13 cellular contexts compared by ENCODE assay signal in the genomic region with DNA sequence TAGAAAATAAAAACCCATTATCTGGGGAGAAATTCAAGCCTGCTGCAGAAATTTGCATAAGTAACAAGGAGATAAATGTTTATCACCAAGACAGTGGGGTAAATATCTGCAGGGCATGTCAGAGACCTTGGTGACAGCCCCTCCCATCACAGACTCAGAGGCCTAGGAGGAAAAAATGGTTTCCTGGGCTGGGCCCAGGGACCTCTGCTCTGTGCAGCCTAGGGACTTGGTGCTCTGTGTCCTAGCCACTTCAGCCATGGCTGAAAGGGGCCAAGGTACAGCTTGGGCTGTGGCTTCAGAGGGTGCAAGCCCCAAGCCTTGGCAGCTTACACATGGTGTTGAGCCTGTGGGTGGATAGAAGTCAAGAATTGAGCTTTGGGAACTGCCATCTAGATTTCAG. TPM values are rescaled to one million over a fixed set of nuclear protein-coding genes. Genes with fewer than 3 reads are reported as not detected.
"Had no signal": no experiment of that assay in that cellular context is flagged by ENCODE, and none has a peak within 500 bp of the region (broad histone marks: within the 10 kb centered on the region; RNA-seq: fewer than 3 reads in every experiment).

No MANE protein-coding gene starts in this region.

RNA-seq across cellular contexts. Expression of a gene that starts 3.9 kb away (rescaled TPM):
- total RNA-seq: activated B cell treated with CpG ODN at 0.5 μM for 24 hours; activated CD4-positive, alpha-beta memory T cell treated with anti-CD3 and anti-CD28 coated beads for 36 hours; activated CD4-positive, alpha-beta T cell treated with anti-CD3 and anti-CD28 coated beads, Interleukin-2, amount 10 ng/mL, durations not matched to agents 24 days and 14 days; activated CD8-positive, alpha-beta T cell treated with anti-CD3 and anti-CD28 coated beads for 36 hours; activated naive CD8-positive, alpha-beta T cell treated with anti-CD3 and anti-CD28 coated beads, Interleukin-2, amount 10 ng/mL, durations not matched to agents 7 days and 5 days; activated T-cell treated with anti-CD3 and anti-CD28 coated beads, Interleukin-2, amount 50 U/mL, for 4 hours; activated T-cell treated with anti-CD3 and anti-CD28 coated beads, Interleukin-2, amount 50 U/mL, for 72 hours; activated T-helper 1 cell treated with anti-CD3 and anti-CD28 coated beads, Interleukin-12 subunit alpha, Interleukin-12 subunit beta, Interleukin-2, Interleukin-4 antibody, amounts not matched to agents 30 ng/mL and 10 ng/mL and 1 ng/mL, durations not matched to agents 14 hours and 24 hours and 36 hours; activated T-helper 17 cell treated with anti-CD3 and anti-CD28 coated beads, Interleukin-2, amount 50 U/mL, for 72 hours; ascending aorta; bronchial epithelial cell had no signal

RNA-seq across cellular contexts. Expression of a gene that starts 57.2 kb away (rescaled TPM):
- total RNA-seq: activated B cell treated with CpG ODN at 0.5 μM for 24 hours; activated CD8-positive, alpha-beta T cell treated with anti-CD3 and anti-CD28 coated beads for 36 hours; activated naive CD8-positive, alpha-beta T cell treated with anti-CD3 and anti-CD28 coated beads, Interleukin-2, amount 10 ng/mL, durations not matched to agents 7 days and 5 days; ascending aorta; bronchial epithelial cell; cardiac muscle cell had no signal
- polyA plus RNA-seq: adipose tissue, cardiac muscle cell had no signal
